ENCODE assay signal across 9 cellular contexts in genomic region chr11:111730871-111731591, GRCh38. TPM values are rescaled to one million over a fixed set of nuclear protein-coding genes. Genes with fewer than 3 reads are reported as not detected.
DNase-seq lines count a peak whose midpoint lies in the region; ATAC-seq and TF ChIP-seq lines count a peak whose summit lies in the region.
"Had no signal": no experiment of that assay in that cellular context is flagged by ENCODE, and none has a peak within 500 bp of the region (broad histone marks: within the 10 kb centered on the region; RNA-seq: fewer than 3 reads in every experiment).

No MANE protein-coding gene starts in this region.

- peaks cover 11% of the 10 kb centered on the region for H3K36me3 Mint-ChIP-seq in MCF 10A (ENCODE audit: insufficient read depth, unreplicated experiment)

- no peaks in the 10 kb centered on the region for H3K36me3 ChIP-seq in liver (ENCODE audit: control insufficient read depth in 4 of 4, insufficient read depth in 3 of 4, low read depth in 1 of 4, low read length in 3 of 4)
- H3K36me3 ChIP-seq in upper lobe of right lung: peaks cover 12% of the 10 kb centered on the region

- no peaks in the 10 kb centered on the region for H3K9me3 ChIP-seq in liver (ENCODE audit: control insufficient read depth in 4 of 4, low read length in 3 of 4)
- H3K9me3 ChIP-seq in upper lobe of right lung: no peaks in the 10 kb centered on the region

- no TSS peak for BruUV-seq in MCF 10A (replicated peaks; lab: Mats Ljungman, UMichigan)

- ATAC-seq in upper lobe of right lung: peak; percentile 45
- no peak for ATAC-seq in GM18511 (IDR thresholded peaks at IDR 0.05; ENCODE audit: unreplicated experiment)

- intact Hi-C loops in MCF 10A (cut with micrococcal nuclease) (no loop called here), upper lobe of right lung (cut with DNase I) (no loop called here)

- H3K27me3 ChIP-seq in liver (ENCODE audit: control insufficient read depth in 4 of 4, insufficient read depth in 4 of 4, low read length in 3 of 4) (no peaks in the 10 kb centered on the region), upper lobe of right lung (no peaks in the 10 kb centered on the region)

- H3K4me1 ChIP-seq in liver (ENCODE audit: control insufficient read depth in 4 of 4, insufficient read depth in 4 of 4, low read length in 3 of 4) (peaks cover 11 to 71% (median 41%) of the 10 kb centered on the region in 4 donors), upper lobe of right lung (peaks cover 53% of the 10 kb centered on the region)

- H3K4me3 ChIP-seq in liver (ENCODE audit: low read depth in 1 of 3, low read length in 3 of 3) (no peak overlapping the region), upper lobe of right lung (no peak overlapping the region)

- peak overlapping the region; percentile 99 for H3K27ac Mint-ChIP-seq in MCF 10A (ENCODE audit: low read depth, unreplicated experiment)

- DNase-seq in NCI-H2081 (lab: John Stamatoyannopoulos, UW) (peak; percentile 67 to 71), NCI-H2081 treated with DMSO at 0.1 percent for 48 hours (lab: John Stamatoyannopoulos, UW) (no peak), MCF 10A (ENCODE audit: unreplicated experiment) (peak; percentile 30), upper lobe of right lung (no peak), midbrain (lab: John Stamatoyannopoulos, UW) (no peak), DMS 273 treated with DMSO at 0.1 percent for 48 hours (lab: John Stamatoyannopoulos, UW) (no peak)
- DNase-seq: NCI-H1048 had no signal

- POLR2A ChIA-PET in MCF 10A (lab: Yijun Ruan, JAX): interaction anchor here (0.8 to 1.9 kb wide), 3 partner anchors 13 to 34 kb away, joined by 3 to 7 read pairs (median 4); no protein-coding TSS in a partner anchor

- no peak for TF ChIP-seq CTCF in MCF 10A (IDR thresholded peaks at IDR 0.05; ENCODE audit: unreplicated experiment)
- TF ChIP-seq CTCF in liver (IDR thresholded peaks at IDR 0.05; ENCODE audit: low read depth, low read length, missing input control): no peak
- TF ChIP-seq CTCF in upper lobe of right lung (IDR thresholded peaks at IDR 0.05): no peak

- H3K9me3 Mint-ChIP-seq in MCF 10A (ENCODE audit: unreplicated experiment): no peaks in the 10 kb centered on the region

- WGBS in liver: 27% methylated on average over 22 of the region's 22 CpGs

- TF ChIP-seq RAD21 in liver (IDR thresholded peaks at IDR 0.05): peak; percentile 9 to 55

- H3K27me3 Mint-ChIP-seq in MCF 10A (ENCODE audit: insufficient read depth, unreplicated experiment): no peaks in the 10 kb centered on the region

- H3K9ac ChIP-seq in liver (ENCODE audit: low read depth in 1 of 2, low read length in 2 of 2): peak overlapping the region; percentile 1 to 85

- H3K4me3 Mint-ChIP-seq in MCF 10A (ENCODE audit: unreplicated experiment): no peak overlapping the region

- CTCF ChIA-PET in MCF 10A (lab: Yijun Ruan, JAX): interaction anchor here (2.8 kb wide), 1 partner anchor 145 kb away, joined by 8 read pairs; no protein-coding TSS in a partner anchor

- peaks cover 15% of the 10 kb centered on the region for H3K4me1 Mint-ChIP-seq in MCF 10A (ENCODE audit: insufficient read depth, unreplicated experiment)

- H3K27ac ChIP-seq in liver (ENCODE audit: low read depth in 1 of 2, low read length in 2 of 2) (peak overlapping the region; percentile 97 to 98), upper lobe of right lung (no peak overlapping the region)

TF ChIP-seq in liver, 16 proteins besides CTCF, POLR2A, EP300 and RAD21:
- peak; percentile 26 for TF ChIP-seq ATF3 (IDR thresholded peaks at IDR 0.05)
- TF ChIP-seq REST (IDR thresholded peaks at IDR 0.05): peak; percentile 47
- peak; percentile 65 for TF ChIP-seq YY1 (IDR thresholded peaks at IDR 0.05)
- TF ChIP-seq SP1 (IDR thresholded peaks at IDR 0.05): peak; percentile 82
- no peak for TF ChIP-seq EGR1 (IDR thresholded peaks at IDR 0.05; ENCODE audit: low read depth in 2 of 2)
- TF ChIP-seq FOXA1 (IDR thresholded peaks at IDR 0.05): no peak
- no peak for TF ChIP-seq ZBTB33 (IDR thresholded peaks at IDR 0.05)
- TF ChIP-seq NR2F2 (IDR thresholded peaks at IDR 0.05): no peak
- peak; percentile 54 for TF ChIP-seq TAF1 (conservative IDR thresholded peaks at IDR 0.05)
- peak; percentile 60 for TF ChIP-seq FOXA2 (IDR thresholded peaks at IDR 0.05)
- TF ChIP-seq HNF4A (conservative IDR thresholded peaks at IDR 0.05): peak in 1 of 2 donors; percentile 60
- TF ChIP-seq HNF4G (IDR thresholded peaks at IDR 0.05): no peak
- TF ChIP-seq JUND (IDR thresholded peaks at IDR 0.05): peak in 1 of 2 donors; percentile 52
- TF ChIP-seq, protein P1, sequence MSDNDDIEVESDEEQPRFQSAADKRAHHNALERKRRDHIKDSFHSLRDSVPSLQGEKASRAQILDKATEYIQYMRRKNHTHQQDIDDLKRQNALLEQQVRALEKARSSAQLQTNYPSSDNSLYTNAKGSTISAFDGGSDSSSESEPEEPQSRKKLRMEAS (IDR thresholded peaks at IDR 0.05): peak; percentile 87
- no peak for TF ChIP-seq GABPA (IDR thresholded peaks at IDR 0.05 in 1 of 2, conservative IDR thresholded peaks at IDR 0.05 in 1 of 2)
- peak; percentile 77 to 79 for TF ChIP-seq RXRA (IDR thresholded peaks at IDR 0.05)

RNA-seq across cellular contexts. Expression of gene PPP2R1B, which starts 35.2 kb away (rescaled TPM):
- total RNA-seq in MCF 10A (2022) (27.3 and 35.7 TPM in 2 replicates), liver (100 to 1,000 TPM in 1 of 2 donors, 10 to 100 TPM in 1; 50.1 to 316 TPM), upper lobe of right lung (26.7 TPM)
- polyA plus RNA-seq in liver: 10 to 100 TPM; 33.2 to 55.0 TPM

Comparison
In these comparisons a context has a peak if more than half of its experiments do, and no peak if none do; other contexts are left out.
1. DNase-seq: peak in NCI-H2081 (2 of 2) and MCF 10A (single experiment); none in NCI-H2081 treated with DMSO at 0.1 percent for 48 hours (single experiment), upper lobe of right lung (single experiment), midbrain (single experiment) and DMS 273 treated with DMSO at 0.1 percent for 48 hours (single experiment).